2 cellular contexts compared by ENCODE assay signal in genomic region chr1:27823784-27824183, GRCh38.
A peak's percentile ranks its signal among the peaks of the same experiment; 100 is the strongest.
TF ChIP-seq lines count a peak whose summit lies in the region.

No MANE protein-coding gene starts in this region.

TF ChIP-seq in WTC11, 78 proteins besides CTCF, POLR2A, EP300 and RAD21:
- peak; percentile 67 for TF ChIP-seq ZNF121 (CRISPR knock-in tag; IDR thresholded peaks at IDR 0.05)
- TF ChIP-seq TCF7 (CRISPR knock-in tag; IDR thresholded peaks at IDR 0.05; ENCODE audit: low read depth): no peak
- TF ChIP-seq ZNF263 (CRISPR knock-in tag; IDR thresholded peaks at IDR 0.05; ENCODE audit: low read depth): no peak
- TF ChIP-seq, protein P1, sequence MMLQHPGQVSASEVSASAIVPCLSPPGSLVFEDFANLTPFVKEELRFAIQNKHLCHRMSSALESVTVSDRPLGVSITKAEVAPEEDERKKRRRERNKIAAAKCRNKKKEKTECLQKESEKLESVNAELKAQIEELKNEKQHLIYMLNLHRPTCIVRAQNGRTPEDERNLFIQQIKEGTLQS (CRISPR knock-in tag; conservative IDR thresholded peaks at IDR 0.05): no peak

TF ChIP-seq in K562, 482 proteins besides CTCF, POLR2A, EP300 and RAD21:
- TF ChIP-seq NR4A1 (CRISPR knock-in tag; IDR thresholded peaks at IDR 0.05) (no peak), NR4A1 (tag; IDR thresholded peaks at IDR 0.05) (no peak), ZNF143 (CRISPR knock-in tag; IDR thresholded peaks at IDR 0.05) (no peak), RBM25 (IDR thresholded peaks at IDR 0.05; ENCODE audit: low read depth, low read length, severe bottlenecking) (peak; percentile 28), ZNF121 (CRISPR knock-in tag; conservative IDR thresholded peaks at IDR 0.05) (peak; percentile 88)
